8 cellular contexts compared by ENCODE assay signal in the genomic region with DNA sequence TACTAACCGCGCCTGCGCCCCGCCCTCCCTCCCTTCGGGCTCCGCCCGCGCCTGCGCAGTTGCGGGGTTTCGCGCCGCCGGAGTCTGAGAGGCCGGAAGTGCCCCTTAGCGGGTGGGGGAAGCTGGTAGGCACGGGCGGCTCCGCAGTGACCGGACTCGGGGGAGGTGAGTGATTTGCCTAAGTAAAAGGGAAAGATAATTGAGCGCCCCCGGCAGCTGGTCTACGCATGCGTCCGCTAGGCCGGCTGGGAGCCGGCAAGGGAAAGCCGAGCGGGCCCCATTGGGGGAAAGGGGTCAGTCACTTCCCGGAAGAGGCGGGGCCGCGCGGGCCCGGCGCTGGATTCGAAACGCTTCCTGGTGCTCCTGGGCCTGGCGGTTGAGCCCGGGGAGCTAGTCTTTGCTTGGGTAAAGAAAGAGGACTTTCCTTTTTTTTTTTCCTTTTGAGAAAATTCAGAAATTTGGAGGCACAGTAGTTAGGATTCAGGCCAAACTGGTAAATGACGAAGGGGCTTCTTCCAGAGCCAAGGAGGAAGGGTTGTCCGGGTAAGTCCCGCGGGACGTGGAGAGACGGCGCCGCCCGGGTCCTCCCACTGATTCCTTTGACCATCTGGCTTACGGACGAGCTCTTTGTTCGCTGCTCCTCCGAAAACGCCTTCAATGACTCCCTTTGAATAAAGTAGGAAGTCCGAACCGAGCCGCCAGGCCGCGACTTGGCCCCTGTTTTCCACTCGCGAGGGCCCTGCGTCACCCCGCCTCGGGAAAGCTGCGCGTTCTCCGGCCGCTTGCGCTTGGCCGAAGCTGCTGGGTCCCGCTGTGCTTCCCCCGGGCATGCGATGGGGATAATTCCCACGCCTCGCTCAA. TPM values are rescaled to one million over a fixed set of nuclear protein-coding genes. Genes with fewer than 3 reads are reported as not detected.
DNase-seq lines count a peak whose midpoint lies in the region; ATAC-seq and TF ChIP-seq lines count a peak whose summit lies in the region.

A gene with protein sequence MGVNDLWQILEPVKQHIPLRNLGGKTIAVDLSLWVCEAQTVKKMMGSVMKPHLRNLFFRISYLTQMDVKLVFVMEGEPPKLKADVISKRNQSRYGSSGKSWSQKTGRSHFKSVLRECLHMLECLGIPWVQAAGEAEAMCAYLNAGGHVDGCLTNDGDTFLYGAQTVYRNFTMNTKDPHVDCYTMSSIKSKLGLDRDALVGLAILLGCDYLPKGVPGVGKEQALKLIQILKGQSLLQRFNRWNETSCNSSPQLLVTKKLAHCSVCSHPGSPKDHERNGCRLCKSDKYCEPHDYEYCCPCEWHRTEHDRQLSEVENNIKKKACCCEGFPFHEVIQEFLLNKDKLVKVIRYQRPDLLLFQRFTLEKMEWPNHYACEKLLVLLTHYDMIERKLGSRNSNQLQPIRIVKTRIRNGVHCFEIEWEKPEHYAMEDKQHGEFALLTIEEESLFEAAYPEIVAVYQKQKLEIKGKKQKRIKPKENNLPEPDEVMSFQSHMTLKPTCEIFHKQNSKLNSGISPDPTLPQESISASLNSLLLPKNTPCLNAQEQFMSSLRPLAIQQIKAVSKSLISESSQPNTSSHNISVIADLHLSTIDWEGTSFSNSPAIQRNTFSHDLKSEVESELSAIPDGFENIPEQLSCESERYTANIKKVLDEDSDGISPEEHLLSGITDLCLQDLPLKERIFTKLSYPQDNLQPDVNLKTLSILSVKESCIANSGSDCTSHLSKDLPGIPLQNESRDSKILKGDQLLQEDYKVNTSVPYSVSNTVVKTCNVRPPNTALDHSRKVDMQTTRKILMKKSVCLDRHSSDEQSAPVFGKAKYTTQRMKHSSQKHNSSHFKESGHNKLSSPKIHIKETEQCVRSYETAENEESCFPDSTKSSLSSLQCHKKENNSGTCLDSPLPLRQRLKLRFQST (plus strand): TSS at position 336 of the 861 bp plus-strand sequence. CDS start 5,806 bp downstream, outside the sequence.
A gene with protein sequence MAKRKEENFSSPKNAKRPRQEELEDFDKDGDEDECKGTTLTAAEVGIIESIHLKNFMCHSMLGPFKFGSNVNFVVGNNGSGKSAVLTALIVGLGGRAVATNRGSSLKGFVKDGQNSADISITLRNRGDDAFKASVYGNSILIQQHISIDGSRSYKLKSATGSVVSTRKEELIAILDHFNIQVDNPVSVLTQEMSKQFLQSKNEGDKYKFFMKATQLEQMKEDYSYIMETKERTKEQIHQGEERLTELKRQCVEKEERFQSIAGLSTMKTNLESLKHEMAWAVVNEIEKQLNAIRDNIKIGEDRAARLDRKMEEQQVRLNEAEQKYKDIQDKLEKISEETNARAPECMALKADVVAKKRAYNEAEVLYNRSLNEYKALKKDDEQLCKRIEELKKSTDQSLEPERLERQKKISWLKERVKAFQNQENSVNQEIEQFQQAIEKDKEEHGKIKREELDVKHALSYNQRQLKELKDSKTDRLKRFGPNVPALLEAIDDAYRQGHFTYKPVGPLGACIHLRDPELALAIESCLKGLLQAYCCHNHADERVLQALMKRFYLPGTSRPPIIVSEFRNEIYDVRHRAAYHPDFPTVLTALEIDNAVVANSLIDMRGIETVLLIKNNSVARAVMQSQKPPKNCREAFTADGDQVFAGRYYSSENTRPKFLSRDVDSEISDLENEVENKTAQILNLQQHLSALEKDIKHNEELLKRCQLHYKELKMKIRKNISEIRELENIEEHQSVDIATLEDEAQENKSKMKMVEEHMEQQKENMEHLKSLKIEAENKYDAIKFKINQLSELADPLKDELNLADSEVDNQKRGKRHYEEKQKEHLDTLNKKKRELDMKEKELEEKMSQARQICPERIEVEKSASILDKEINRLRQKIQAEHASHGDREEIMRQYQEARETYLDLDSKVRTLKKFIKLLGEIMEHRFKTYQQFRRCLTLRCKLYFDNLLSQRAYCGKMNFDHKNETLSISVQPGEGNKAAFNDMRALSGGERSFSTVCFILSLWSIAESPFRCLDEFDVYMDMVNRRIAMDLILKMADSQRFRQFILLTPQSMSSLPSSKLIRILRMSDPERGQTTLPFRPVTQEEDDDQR (minus strand): TSS at position 8 of the 861 bp plus-strand sequence. CDS start 7,864 bp downstream, outside the sequence.

- peak within 1 kb of the TSS; percentile 98 for H3K27ac Mint-ChIP-seq in progenitor cell of endocrine pancreas

- peak within 1 kb of the TSS; percentile 97 for H3K27ac ChIP-seq in left ventricle myocardium inferior (replicated peaks)

- peak within 1 kb of the TSS; percentile 89 for H3K4me3 ChIP-seq in left ventricle myocardium inferior

- no peaks in the 10 kb centered on the region for H3K36me3 ChIP-seq in left ventricle myocardium inferior

- TF ChIP-seq CTCF in left ventricle myocardium inferior (IDR thresholded peaks at IDR 0.05; ENCODE audit: borderline replicate concordance) (no peak), progenitor cell of endocrine pancreas (IDR thresholded peaks at IDR 0.05; ENCODE audit: unreplicated experiment) (no peak)

- DNase-seq in NCI-H187 (lab: John Stamatoyannopoulos, UW) (peak; percentile 90 to 99), T-helper 2 cell (peak; percentile 85 to 91 (median 86)), amygdala (lab: John Stamatoyannopoulos, UW) (peak; percentile 59 to 100 (median 90)), left ventricle myocardium inferior (peak; percentile 90), progenitor cell of endocrine pancreas (ENCODE audit: low spot score, unreplicated experiment) (peak; percentile 90), ureter (ENCODE audit: low spot score) (peak; percentile 91)

- H3K4me1 ChIP-seq in left ventricle myocardium inferior: peaks cover 62% of the 10 kb centered on the region

- H3K36me3 Mint-ChIP-seq in progenitor cell of endocrine pancreas (ENCODE audit: insufficient read depth): no peaks in the 10 kb centered on the region

- H3K4me1 Mint-ChIP-seq in progenitor cell of endocrine pancreas (ENCODE audit: low read depth): peaks cover 17% of the 10 kb centered on the region

- H3K4me3 Mint-ChIP-seq in progenitor cell of endocrine pancreas (ENCODE audit: low read depth): peak within 1 kb of the TSS; percentile 91

- no peaks in the 10 kb centered on the region for H3K27me3 ChIP-seq in left ventricle myocardium inferior (ENCODE audit: low read depth)

- no peaks in the 10 kb centered on the region for H3K27me3 Mint-ChIP-seq in progenitor cell of endocrine pancreas

- no peaks in the 10 kb centered on the region for H3K9me3 ChIP-seq in left ventricle myocardium inferior (replicated peaks)

- intact Hi-C loops in left ventricle myocardium inferior (cut with micrococcal nuclease): no loop called here

- no peaks in the 10 kb centered on the region for H3K9me3 Mint-ChIP-seq in progenitor cell of endocrine pancreas (ENCODE audit: low read depth)

- peak; percentile 63 for ATAC-seq in GM18502 (IDR thresholded peaks at IDR 0.05; ENCODE audit: poor library complexity, unreplicated experiment)
- peak; percentile 75 for ATAC-seq in HG02943 (IDR thresholded peaks at IDR 0.05; ENCODE audit: low read depth, unreplicated experiment)

RNA-seq across cellular contexts. Expression of the first gene that starts in this region (rescaled TPM):
- total RNA-seq in left ventricle myocardium inferior (4.3 TPM), progenitor cell of endocrine pancreas (21.7 and 22.6 TPM in 2 replicates), ureter (11.2 TPM)

RNA-seq across cellular contexts. Expression of the second gene that starts in this region (rescaled TPM):
- 13.3 TPM for total RNA-seq in left ventricle myocardium inferior
- 26.0 and 26.8 TPM in 2 replicates for total RNA-seq in progenitor cell of endocrine pancreas
- 14.1 TPM for total RNA-seq in ureter

Comparison
In these comparisons a context has a peak if more than half of its experiments do, and no peak if none do; other contexts are left out.
1. Peak in every context shown above with its lines: DNase-seq, ATAC-seq, H3K4me3 ChIP-seq and H3K27ac ChIP-seq.